ENCODE assay signal across 1 cellular context in the genomic region with DNA sequence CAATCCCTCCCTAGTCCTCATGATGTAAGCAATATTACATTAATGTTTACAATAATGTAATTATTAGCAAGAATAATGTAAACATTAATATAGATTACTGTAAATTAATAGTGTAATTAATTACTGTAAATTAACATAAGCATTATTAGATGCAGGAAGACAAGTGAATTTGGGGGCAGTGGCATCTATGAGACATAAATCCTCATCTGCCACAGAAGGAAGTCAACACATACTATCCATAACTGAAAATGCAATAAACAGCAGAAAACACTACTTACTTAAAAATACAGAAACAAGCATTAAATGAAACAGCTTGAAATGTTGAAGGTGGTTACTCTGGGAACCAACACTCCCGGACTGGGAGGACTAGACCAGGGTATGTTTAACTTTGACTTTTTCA.
TF ChIP-seq lines count a peak whose summit lies in the region.

No MANE protein-coding gene starts in this region.

TF ChIP-seq in GM12878, 131 proteins besides CTCF, POLR2A, EP300 and RAD21:
- TF ChIP-seq ZZZ3 (IDR thresholded peaks at IDR 0.05; ENCODE audit: control insufficient read depth, insufficient read length, low read depth), result no peak
- TF ChIP-seq, protein P1, sequence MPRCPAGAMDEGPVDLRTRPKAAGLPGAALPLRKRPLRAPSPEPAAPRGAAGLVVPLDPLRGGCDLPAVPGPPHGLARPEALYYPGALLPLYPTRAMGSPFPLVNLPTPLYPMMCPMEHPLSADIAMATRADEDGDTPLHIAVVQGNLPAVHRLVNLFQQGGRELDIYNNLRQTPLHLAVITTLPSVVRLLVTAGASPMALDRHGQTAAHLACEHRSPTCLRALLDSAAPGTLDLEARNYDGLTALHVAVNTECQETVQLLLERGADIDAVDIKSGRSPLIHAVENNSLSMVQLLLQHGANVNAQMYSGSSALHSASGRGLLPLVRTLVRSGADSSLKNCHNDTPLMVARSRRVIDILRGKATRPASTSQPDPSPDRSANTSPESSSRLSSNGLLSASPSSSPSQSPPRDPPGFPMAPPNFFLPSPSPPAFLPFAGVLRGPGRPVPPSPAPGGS (IDR thresholded peaks at IDR 0.05; ENCODE audit: borderline replicate concordance, insufficient read depth, low read depth, low read length, poor library complexity, severe bottlenecking), result no peak
